In genomic region chr4:158065176-158065575, GRCh38 we compare ENCODE assay signal across 20 cellular contexts.
DNase-seq lines count a peak whose midpoint lies in the region; ATAC-seq and TF ChIP-seq lines count a peak whose summit lies in the region.
"Had no signal": no experiment of that assay in that cellular context is flagged by ENCODE, and none has a peak within 500 bp of the region (broad histone marks: within the 10 kb centered on the region; RNA-seq: fewer than 3 reads in every experiment).

No MANE protein-coding gene starts in this region.

- H3K27ac Mint-ChIP-seq in activated CD8-positive, alpha-beta T cell treated with anti-CD3 and anti-CD28 coated beads, Interleukin-2, amount 10 ng/mL, durations not matched to agents 7 days and 5 days, result no peak overlapping the region
- H3K27ac Mint-ChIP-seq in activated T-cell treated with anti-CD3 and anti-CD28 coated beads, Interleukin-2, amount 50 U/mL, for 24 hours, result no peak overlapping the region
- no peak overlapping the region for H3K27ac Mint-ChIP-seq in CD8-positive, alpha-beta memory T cell
- H3K27ac Mint-ChIP-seq: effector memory CD8-positive, alpha-beta T cell; IgD-negative memory B cell had no signal

- no peaks in the 10 kb centered on the region for H3K36me3 Mint-ChIP-seq in activated CD8-positive, alpha-beta T cell treated with anti-CD3 and anti-CD28 coated beads, Interleukin-2, amount 10 ng/mL, durations not matched to agents 7 days and 5 days (ENCODE audit: low read depth)
- H3K36me3 Mint-ChIP-seq in activated T-cell treated with anti-CD3 and anti-CD28 coated beads, Interleukin-2, amount 50 U/mL, for 24 hours (ENCODE audit: low read depth), result no peaks in the 10 kb centered on the region
- no peaks in the 10 kb centered on the region for H3K36me3 Mint-ChIP-seq in CD8-positive, alpha-beta memory T cell
- H3K36me3 Mint-ChIP-seq: IgD-negative memory B cell had no signal

- no peak overlapping the region for H3K9ac ChIP-seq in mammary epithelial cell (ENCODE audit: insufficient read depth, low read length)

- no peaks in the 10 kb centered on the region for H3K4me1 Mint-ChIP-seq in activated CD8-positive, alpha-beta T cell treated with anti-CD3 and anti-CD28 coated beads, Interleukin-2, amount 10 ng/mL, durations not matched to agents 7 days and 5 days (ENCODE audit: low read depth)
- H3K4me1 Mint-ChIP-seq in activated T-cell treated with anti-CD3 and anti-CD28 coated beads, Interleukin-2, amount 50 U/mL, for 24 hours (ENCODE audit: low read depth), result no peaks in the 10 kb centered on the region
- H3K4me1 Mint-ChIP-seq in CD8-positive, alpha-beta memory T cell, result no peaks in the 10 kb centered on the region
- H3K4me1 Mint-ChIP-seq: IgD-negative memory B cell had no signal

- no peak overlapping the region for H2AFZ ChIP-seq in mammary epithelial cell (ENCODE audit: low read depth, low read length)

- H3K4me3 Mint-ChIP-seq in activated CD8-positive, alpha-beta T cell treated with anti-CD3 and anti-CD28 coated beads, Interleukin-2, amount 10 ng/mL, durations not matched to agents 7 days and 5 days, result no peak overlapping the region
- H3K4me3 Mint-ChIP-seq in activated T-cell treated with anti-CD3 and anti-CD28 coated beads, Interleukin-2, amount 50 U/mL, for 24 hours, result no peak overlapping the region
- no peak overlapping the region for H3K4me3 Mint-ChIP-seq in CD8-positive, alpha-beta memory T cell
- H3K4me3 Mint-ChIP-seq: effector memory CD8-positive, alpha-beta T cell; IgD-negative memory B cell had no signal

- dilution Hi-C loops in mammary epithelial cell (cut with HindIII; ENCODE audit: low sequenced_read_pairs), result no loop called here

- H3K4me1 ChIP-seq in mammary epithelial cell (ENCODE audit: insufficient read depth, low read length), result no peaks in the 10 kb centered on the region
- H3K4me1 ChIP-seq in CD8-positive, alpha-beta memory T cell (ENCODE audit: insufficient read depth, low read length), result no peaks in the 10 kb centered on the region

- intact Hi-C loops in mammary epithelial cell (cut with micrococcal nuclease), result no loop called here

- CTCF ChIA-PET in mammary epithelial cell (lab: Charles Lee; ENCODE audit: low non-redundant PET), result no interaction called here
- CTCF ChIA-PET in activated CD8-positive, alpha-beta T cell treated with anti-CD3 and anti-CD28 coated beads, Interleukin-2, amount 10 ng/mL, durations not matched to agents 7 days and 5 days (lab: Charles Lee), result no interaction called here
- CTCF ChIA-PET in CD8-positive, alpha-beta memory T cell (lab: Charles Lee), result no interaction called here

- H3K4me2 ChIP-seq in mammary epithelial cell (ENCODE audit: insufficient read depth, low read depth, low read length), result no peak overlapping the region

- H3K36me3 ChIP-seq in mammary epithelial cell (ENCODE audit: insufficient read depth, low read length), result no peaks in the 10 kb centered on the region
- H3K36me3 ChIP-seq in CD8-positive, alpha-beta memory T cell (ENCODE audit: insufficient read depth, low read length), result no peaks in the 10 kb centered on the region
- H3K36me3 ChIP-seq: neutrophil had no signal

- no peaks in the 10 kb centered on the region for H3K9me3 ChIP-seq in mammary epithelial cell (replicated peaks; ENCODE audit: insufficient read depth, low read length)
- H3K9me3 ChIP-seq in CD8-positive, alpha-beta memory T cell (ENCODE audit: low read length), result no peaks in the 10 kb centered on the region
- H3K9me3 ChIP-seq: neutrophil, testis had no signal

- TF ChIP-seq CTCF in mammary epithelial cell (conservative IDR thresholded peaks at IDR 0.05 in 1 of 2, IDR thresholded peaks at IDR 0.05 in 1 of 2; ENCODE audit: extremely low read depth in 1 of 2, insufficient read depth in 1 of 2, low read depth in 1 of 2, low read length in 2 of 2), result peak; percentile 27 to 30
- peak; percentile 10 for TF ChIP-seq CTCF in fibroblast of pulmonary artery (IDR thresholded peaks at IDR 0.05; ENCODE audit: low read length, missing control alignments)

- H3K4me3 ChIP-seq in mammary epithelial cell (replicated peaks in 1 of 3; ENCODE audit: insufficient read depth in 1 of 3, low read depth in 2 of 3, low read length in 3 of 3), result no peak overlapping the region
- no peak overlapping the region for H3K4me3 ChIP-seq in fibroblast of pulmonary artery (replicated peaks; ENCODE audit: low read depth, low read length)
- H3K4me3 ChIP-seq in CD8-positive, alpha-beta memory T cell (ENCODE audit: low read length), result no peak overlapping the region
- H3K4me3 ChIP-seq: testis had no signal

- no peaks in the 10 kb centered on the region for H3K27me3 ChIP-seq in mammary epithelial cell (ENCODE audit: insufficient read depth, low read length)
- no peaks in the 10 kb centered on the region for H3K27me3 ChIP-seq in CD8-positive, alpha-beta memory T cell (ENCODE audit: insufficient read depth, low read length, poor library complexity, severe bottlenecking)
- H3K27me3 ChIP-seq: neutrophil, testis had no signal

- H3K27me3 Mint-ChIP-seq in activated CD8-positive, alpha-beta T cell treated with anti-CD3 and anti-CD28 coated beads, Interleukin-2, amount 10 ng/mL, durations not matched to agents 7 days and 5 days (ENCODE audit: low read depth), result no peaks in the 10 kb centered on the region
- H3K27me3 Mint-ChIP-seq in activated T-cell treated with anti-CD3 and anti-CD28 coated beads, Interleukin-2, amount 50 U/mL, for 24 hours, result no peaks in the 10 kb centered on the region
- no peaks in the 10 kb centered on the region for H3K27me3 Mint-ChIP-seq in CD8-positive, alpha-beta memory T cell
- H3K27me3 Mint-ChIP-seq: effector memory CD8-positive, alpha-beta T cell; IgD-negative memory B cell had no signal

- 61% methylated on average over 3 of the region's 3 CpGs for WGBS in mammary epithelial cell (ENCODE audit: low coverage, missing lambda C conversion rate)

- no peak for ATAC-seq in activated CD8-positive, alpha-beta T cell treated with anti-CD3 and anti-CD28 coated beads, Interleukin-2, amount 10 ng/mL, durations not matched to agents 7 days and 5 days
- no peak for ATAC-seq in HG02642 (IDR thresholded peaks at IDR 0.05; ENCODE audit: poor library complexity, unreplicated experiment)
- ATAC-seq: effector memory CD8-positive, alpha-beta T cell; left lobe of liver had no signal

- POLR2A ChIA-PET in activated CD8-positive, alpha-beta T cell treated with anti-CD3 and anti-CD28 coated beads, Interleukin-2, amount 10 ng/mL, durations not matched to agents 7 days and 5 days (lab: Charles Lee), result no interaction called here
- POLR2A ChIA-PET in CD8-positive, alpha-beta memory T cell (lab: Charles Lee), result no interaction called here

- in situ Hi-C loops in mammary epithelial cell (cut with MboI; ENCODE audit: low sequenced_read_pairs in 2 of 2), result no loop called here

- H3K9me3 Mint-ChIP-seq in activated CD8-positive, alpha-beta T cell treated with anti-CD3 and anti-CD28 coated beads, Interleukin-2, amount 10 ng/mL, durations not matched to agents 7 days and 5 days (ENCODE audit: insufficient read depth), result no peaks in the 10 kb centered on the region
- H3K9me3 Mint-ChIP-seq in activated T-cell treated with anti-CD3 and anti-CD28 coated beads, Interleukin-2, amount 50 U/mL, for 24 hours, result peaks cover 2% of the 10 kb centered on the region
- peaks cover 0 to 7% (median 0%) of the 10 kb centered on the region in 5 donors for H3K9me3 Mint-ChIP-seq in CD8-positive, alpha-beta memory T cell

- no TSS peak for BruUV-seq in mammary epithelial cell (replicated peaks; lab: Mats Ljungman, UMichigan)

- no peaks in the 10 kb centered on the region for H3K79me2 ChIP-seq in mammary epithelial cell (ENCODE audit: insufficient read depth, low read length)

- H3K27ac ChIP-seq in mammary epithelial cell (ENCODE audit: insufficient read depth, low read depth, low read length), result no peak overlapping the region
- H3K27ac ChIP-seq in CD8-positive, alpha-beta memory T cell (ENCODE audit: low read depth, low read length), result no peak overlapping the region
- H3K27ac ChIP-seq: neutrophil, testis had no signal

- DNase-seq in EH (ENCODE audit: low read depth), result peak; percentile 1
- peak; percentile 11 for DNase-seq in HT-29 (ENCODE audit: low spot score)
- peak; percentile 2 for DNase-seq in mammary epithelial cell
- DNase-seq in fibroblast of pulmonary artery (ENCODE audit: low read depth), result no peak
- no peak for DNase-seq in activated CD8-positive, alpha-beta T cell treated with anti-CD3 and anti-CD28 coated beads, Interleukin-2, amount 10 ng/mL, durations not matched to agents 7 days and 5 days
- no peak for DNase-seq in activated T-cell treated with anti-CD3 and anti-CD28 coated beads, Interleukin-2, amount 50 U/mL, for 24 hours
- DNase-seq in CD8-positive, alpha-beta memory T cell, result no peak
- DNase-seq: activated CD4-positive, alpha-beta T cell treated with anti-CD3 and anti-CD28 coated beads for 1 hour; activated effector memory CD4-positive, alpha-beta T cell treated with Interleukin-2 at 50 U/mL for 16 hours; Calu3; caudate nucleus; effector memory CD8-positive, alpha-beta T cell; NCI-H2081; NCI-H526 treated with DMSO at 0.1 percent for 48 hours; OCI-M1; testis had no signal

- H4K20me1 ChIP-seq in mammary epithelial cell (ENCODE audit: insufficient read depth, low read length), result no peaks in the 10 kb centered on the region

Comparison
In these comparisons a context has a peak if more than half of its experiments do, and no peak if none do; other contexts are left out.
1. DNase-seq: peak in EH (single experiment), HT-29 (single experiment) and mammary epithelial cell (single experiment); none in fibroblast of pulmonary artery (single experiment), activated CD8-positive, alpha-beta T cell treated with anti-CD3 and anti-CD28 coated beads, Interleukin-2, amount 10 ng/mL, durations not matched to agents 7 days and 5 days (single experiment), activated T-cell treated with anti-CD3 and anti-CD28 coated beads, Interleukin-2, amount 50 U/mL, for 24 hours (single experiment) and CD8-positive, alpha-beta memory T cell (0 of 5).